ENCODE assay signal across 11 cellular contexts in the genomic region with DNA sequence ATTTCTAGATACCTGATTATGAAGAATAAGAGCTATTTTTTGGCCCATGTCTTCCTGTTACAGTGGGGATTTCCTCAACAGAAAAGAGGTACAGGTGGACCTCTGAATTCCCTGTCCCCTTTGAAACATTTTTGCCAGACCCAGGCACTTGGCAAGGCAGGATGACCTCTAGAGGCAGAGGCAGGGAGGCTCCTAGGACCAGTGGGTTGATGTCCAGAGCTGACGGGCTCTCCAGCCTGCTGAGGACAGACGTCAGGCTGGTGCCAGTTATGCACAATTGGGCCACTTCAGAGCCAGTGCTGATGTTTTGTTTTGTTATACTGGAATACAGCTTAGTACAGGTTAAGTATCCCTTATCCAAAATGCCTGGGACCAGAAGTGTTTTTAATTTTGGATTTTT. TPM values are rescaled to one million over a fixed set of nuclear protein-coding genes. Genes with fewer than 3 reads are reported as not detected.
DNase-seq lines count a peak whose midpoint lies in the region; ATAC-seq, FAIRE-seq and TF ChIP-seq lines count a peak whose summit lies in the region.
"Had no signal": no experiment of that assay in that cellular context is flagged by ENCODE, and none has a peak within 500 bp of the region (broad histone marks: within the 10 kb centered on the region; RNA-seq: fewer than 3 reads in every experiment).

No MANE protein-coding gene starts in this region.

- no peak overlapping the region for H3K9ac ChIP-seq in keratinocyte (ENCODE audit: control insufficient read depth, extremely low read depth, insufficient read depth, low read length)

- peaks cover 10% of the 10 kb centered on the region for H3K9me1 ChIP-seq in keratinocyte (ENCODE audit: control insufficient read depth, extremely low read depth, insufficient read depth, low read length)

- no peaks in the 10 kb centered on the region; the same call in 1 of the 2 replicates for H3K36me3 ChIP-seq in GM06990 (ENCODE audit: control insufficient read depth, insufficient read depth, low read length)
- H3K36me3 ChIP-seq in bronchial epithelial cell (ENCODE audit: control insufficient read depth, insufficient read depth, low read length): peaks cover 8% of the 10 kb centered on the region
- peaks cover 16 to 33% of the 10 kb centered on the region in 2 experiments for H3K36me3 ChIP-seq in keratinocyte (ENCODE audit: control insufficient read depth in 2 of 2, extremely low read depth in 1 of 2, insufficient read depth in 2 of 2, low read length in 2 of 2)
- peaks cover 0 to 10% (median 0%) of the 10 kb centered on the region in 4 donors for H3K36me3 ChIP-seq in sigmoid colon

- TF ChIP-seq EP300 in sigmoid colon (IDR thresholded peaks at IDR 0.05): no peak

- intact Hi-C loops in sigmoid colon (cut with DNase I): no loop called here

- TF ChIP-seq POLR2A in sigmoid colon (IDR thresholded peaks at IDR 0.05): no peak

- peak overlapping the region; percentile 55 for H3K4me2 ChIP-seq in keratinocyte (ENCODE audit: control insufficient read depth, extremely low read depth, insufficient read depth, low read depth, low read length)

- H3K27me3 ChIP-seq in GM06990 (replicated peaks; ENCODE audit: control insufficient read depth, insufficient read depth, low read length) (no peaks in the 10 kb centered on the region), bronchial epithelial cell (ENCODE audit: control insufficient read depth, insufficient read depth, low read length) (no peaks in the 10 kb centered on the region), keratinocyte (ENCODE audit: control insufficient read depth, extremely low read depth, insufficient read depth, low read length) (no peaks in the 10 kb centered on the region), sigmoid colon (no peaks in the 10 kb centered on the region)

- peaks cover 64% of the 10 kb centered on the region for H3K4me1 ChIP-seq in keratinocyte (ENCODE audit: control insufficient read depth, extremely low read depth, insufficient read depth, low read length)
- H3K4me1 ChIP-seq in sigmoid colon: peaks cover 0 to 100% (median 99%) of the 10 kb centered on the region in 4 donors

- no peak overlapping the region for H2AFZ ChIP-seq in keratinocyte (ENCODE audit: control insufficient read depth, low read length)

- H3K4me3 ChIP-seq in GM06990 (replicated peaks; ENCODE audit: low read depth, low read length) (no peak overlapping the region), bronchial epithelial cell (ENCODE audit: low read depth, low read length) (no peak overlapping the region), keratinocyte (ENCODE audit: control insufficient read depth in 2 of 3, extremely low read depth in 1 of 3, insufficient read depth in 2 of 3, low read depth in 1 of 3, low read length in 3 of 3) (peak overlapping the region in 1 of 3 experiments; percentile 9), sigmoid colon (peak overlapping the region in 2 of 4 donors; percentile 0 to 12)

- no peak for DNase-seq in GM06990 (ENCODE audit: extremely low read depth, insufficient read length)
- no peak for DNase-seq in bronchial epithelial cell (ENCODE audit: low read depth)
- DNase-seq in keratinocyte (ENCODE audit: low read depth, low spot score): no peak
- DNase-seq in sigmoid colon: peak; percentile 74
- no peak for DNase-seq in stimulated activated naive CD4-positive, alpha-beta T cell treated with Interleukin-2 at 50 U/mL for 16 hours (lab: John Stamatoyannopoulos, UW)
- no peak for DNase-seq in activated naive CD4-positive, alpha-beta T cell treated with anti-CD3 and anti-CD28 coated beads, Interleukin-2, amount 50 U/mL, for 72 hours (ENCODE audit: low spot score in 2 of 2)
- DNase-seq: activated B cell treated with CpG ODN at 0.5 μM for 24 hours, COR-L47 had no signal

- no peak overlapping the region for H3K27ac Mint-ChIP-seq in activated naive CD4-positive, alpha-beta T cell treated with anti-CD3 and anti-CD28 coated beads, Interleukin-2, amount 50 U/mL, for 72 hours
- H3K27ac Mint-ChIP-seq: activated B cell treated with CpG ODN at 0.5 μM for 24 hours had no signal

- H3K27ac ChIP-seq in keratinocyte (ENCODE audit: control insufficient read depth, insufficient read depth, low read length) (peak overlapping the region; percentile 41), sigmoid colon (peak overlapping the region; percentile 79 to 100 (median 98))

- ATAC-seq in HG03354 (IDR thresholded peaks at IDR 0.05; ENCODE audit: poor library complexity, severe bottlenecking, unreplicated experiment) (no peak), HG03457 (IDR thresholded peaks at IDR 0.05; ENCODE audit: unreplicated experiment) (no peak)
- no peak for ATAC-seq in activated naive CD4-positive, alpha-beta T cell treated with anti-CD3 and anti-CD28 coated beads, Interleukin-2, amount 50 U/mL, for 72 hours

- peaks cover 97% of the 10 kb centered on the region for H3K79me2 ChIP-seq in keratinocyte (ENCODE audit: control insufficient read depth, insufficient read depth, low read length)

- no peaks in the 10 kb centered on the region for H3K9me3 ChIP-seq in keratinocyte (ENCODE audit: control insufficient read depth, low read depth, low read length)
- H3K9me3 ChIP-seq in sigmoid colon: no peaks in the 10 kb centered on the region

- H4K20me1 ChIP-seq in keratinocyte (ENCODE audit: control insufficient read depth, extremely low read depth, insufficient read depth, low read length): peaks cover 64% of the 10 kb centered on the region

- dilution Hi-C loops in keratinocyte (cut with MboI; ENCODE audit: extremely low pct_ligation_motif_present, low sequenced_read_pairs): no loop called here

- TF ChIP-seq CTCF in GM06990 (IDR thresholded peaks at IDR 0.05; ENCODE audit: insufficient read depth, low read length, poor library complexity, severe bottlenecking) (peak; percentile 2), bronchial epithelial cell (IDR thresholded peaks at IDR 0.05; ENCODE audit: insufficient read depth, low read length, severe bottlenecking) (peak; percentile 26), keratinocyte (optimal IDR thresholded peaks at IDR 0.05 in 1 of 3, IDR thresholded peaks at IDR 0.05 in 1 of 3, conservative IDR thresholded peaks at IDR 0.05 in 1 of 3; ENCODE audit: extremely low read depth in 1 of 3, insufficient read depth in 2 of 3, low read length in 3 of 3) (peak in 1 of 3 experiments; percentile 34), sigmoid colon (IDR thresholded peaks at IDR 0.05) (no peak)

- no peak for FAIRE-seq in bronchial epithelial cell (lab: Jason Lieb, UNC)
- FAIRE-seq in keratinocyte (lab: Jason Lieb, UNC): no peak

- WGBS in sigmoid colon, 2 donors: 72 to 75% methylated on average over 2 of the region's 2 CpGs

- peaks cover 0 to 6% of the 10 kb centered on the region in 2 donors for H3K36me3 Mint-ChIP-seq in activated naive CD4-positive, alpha-beta T cell treated with anti-CD3 and anti-CD28 coated beads, Interleukin-2, amount 50 U/mL, for 72 hours

- H3K9me3 Mint-ChIP-seq in activated naive CD4-positive, alpha-beta T cell treated with anti-CD3 and anti-CD28 coated beads, Interleukin-2, amount 50 U/mL, for 72 hours: no peaks in the 10 kb centered on the region
- H3K9me3 Mint-ChIP-seq: activated B cell treated with CpG ODN at 0.5 μM for 24 hours had no signal

RNA-seq across cellular contexts. Expression of a gene that starts 18.5 kb away (rescaled TPM):
- total RNA-seq in bronchial epithelial cell: not detected in 2 replicates
- not detected in 3 replicates for polyA plus RNA-seq in keratinocyte
- not detected for polyA plus RNA-seq in keratinocyte (2011; ENCODE audit: low read depth)
- polyA plus RNA-seq in keratinocyte (2011; cell fraction: cytosol; rRNA removed): not detected in 2 replicates
- polyA plus RNA-seq in keratinocyte (2011; cell fraction: nucleus; rRNA removed): not detected in 2 replicates
- polyA plus RNA-seq in keratinocyte (2012; ENCODE audit: low replicate concordance): not detected in 2 replicates
- not detected in 3 replicates for polyA minus RNA-seq in keratinocyte
- polyA minus RNA-seq in keratinocyte (2011; cell fraction: cytosol; rRNA and poly(A)+ RNA removed): not detected
- not detected in 2 replicates for polyA minus RNA-seq in keratinocyte (2011; cell fraction: nucleus; rRNA and poly(A)+ RNA removed)
- total RNA-seq in sigmoid colon: not detected
- polyA plus RNA-seq in sigmoid colon: not detected
- not detected for total RNA-seq in activated naive CD4-positive, alpha-beta T cell treated with anti-CD3 and anti-CD28 coated beads, Interleukin-2, amount 50 U/mL, for 72 hours
- total RNA-seq: activated B cell treated with CpG ODN at 0.5 μM for 24 hours, lower leg skin had no signal

Comparison
In these comparisons a context has a peak if more than half of its experiments do, and no peak if none do; other contexts are left out.
1. CTCF ChIP-seq: peak in GM06990 (single experiment) and bronchial epithelial cell (single experiment); none in sigmoid colon (0 of 4).